Comparison of ENCODE assay signal across 17 cellular contexts in genomic region chr18:2662990-2663389, GRCh38. TPM values are rescaled to one million over a fixed set of nuclear protein-coding genes. Genes with fewer than 3 reads are reported as not detected.
DNase-seq lines count a peak whose midpoint lies in the region; ATAC-seq and TF ChIP-seq lines count a peak whose summit lies in the region.
"Had no signal": no experiment of that assay in that cellular context is flagged by ENCODE, and none has a peak within 500 bp of the region (broad histone marks: within the 10 kb centered on the region; RNA-seq: fewer than 3 reads in every experiment).

No MANE protein-coding gene starts in this region.

- H3K9me2 ChIP-seq in hepatocyte (replicated peaks; ENCODE audit: insufficient read depth) = no peaks in the 10 kb centered on the region
- no peaks in the 10 kb centered on the region for H3K9me2 ChIP-seq in PC-9 (ENCODE audit: insufficient read depth)

- H3K4me2 ChIP-seq in BLaER1 (0 out of 2 replicates have a peak overlapping the region, but pooled peaks have one; percentile 1), hepatocyte (no peak overlapping the region), PC-9 (no peak overlapping the region)

- H2AFZ ChIP-seq in hepatocyte = no peak overlapping the region
- no peak overlapping the region for H2AFZ ChIP-seq in PC-9

- no peaks in the 10 kb centered on the region for H3K27me3 ChIP-seq in BLaER1
- H3K27me3 ChIP-seq in CD8-positive, alpha-beta T cell (ENCODE audit: insufficient read depth, low read length) = no peaks in the 10 kb centered on the region
- no peaks in the 10 kb centered on the region for H3K27me3 ChIP-seq in hepatocyte
- H3K27me3 ChIP-seq in PC-9 (ENCODE audit: insufficient read depth, low read depth) = no peaks in the 10 kb centered on the region
- H3K27me3 ChIP-seq: adrenal gland, esophagus squamous epithelium, tibial nerve had no signal

- H3K27ac ChIP-seq in BLaER1 (no peak overlapping the region), hepatocyte (no peak overlapping the region), PC-9 (no peak overlapping the region)
- H3K27ac ChIP-seq in CD8-positive, alpha-beta T cell (ENCODE audit: low read depth, low read length) = no peak overlapping the region
- H3K27ac ChIP-seq: adrenal gland, esophagus squamous epithelium, tibial nerve had no signal

- BruUV-seq in PC-9 (replicated peaks; lab: Mats Ljungman, UMichigan) = no TSS peak

- H3K27me3 Mint-ChIP-seq in CD8-positive, alpha-beta T cell (ENCODE audit: low read depth) = no peaks in the 10 kb centered on the region
- H3K27me3 Mint-ChIP-seq in T-cell = no peaks in the 10 kb centered on the region
- peaks cover 0 to 4% (median 1%) of the 10 kb centered on the region in 3 donors for H3K27me3 Mint-ChIP-seq in immature natural killer cell (ENCODE audit: low read depth in 3 of 3)

- H3K9me3 Mint-ChIP-seq in CD8-positive, alpha-beta T cell = peaks cover 2% of the 10 kb centered on the region
- H3K9me3 Mint-ChIP-seq in T-cell = peaks cover 0 to 3% (median 0%) of the 10 kb centered on the region in 3 donors
- no peaks in the 10 kb centered on the region for H3K9me3 Mint-ChIP-seq in immature natural killer cell
- H3K9me3 Mint-ChIP-seq: nephron had no signal

- H3K4me1 ChIP-seq in BLaER1 (peaks cover 13% of the 10 kb centered on the region), hepatocyte (ENCODE audit: insufficient read depth) (peaks cover 10% of the 10 kb centered on the region), PC-9 (replicated peaks; ENCODE audit: insufficient read depth) (peaks cover 16% of the 10 kb centered on the region)
- H3K4me1 ChIP-seq in CD8-positive, alpha-beta T cell (ENCODE audit: insufficient read depth, low read length) = peaks cover 50% of the 10 kb centered on the region

- no peak overlapping the region for H3K9ac ChIP-seq in BLaER1

- H3K79me2 ChIP-seq in hepatocyte (peaks cover 93% of the 10 kb centered on the region), PC-9 (ENCODE audit: low read depth) (peaks cover 90% of the 10 kb centered on the region)

- peaks cover 74% of the 10 kb centered on the region for H3K4me1 Mint-ChIP-seq in CD8-positive, alpha-beta T cell (ENCODE audit: low read depth)
- H3K4me1 Mint-ChIP-seq in T-cell (peaks cover 72 to 82% (median 74%) of the 10 kb centered on the region in 3 donors), immature natural killer cell (peaks cover 69 to 84% of the 10 kb centered on the region in 2 donors)

- H3K9me3 ChIP-seq in BLaER1 (peaks cover 21% of the 10 kb centered on the region), hepatocyte (ENCODE audit: low read depth) (no peaks in the 10 kb centered on the region), PC-9 (ENCODE audit: insufficient read depth, low read depth) (no peaks in the 10 kb centered on the region)
- no peaks in the 10 kb centered on the region for H3K9me3 ChIP-seq in CD8-positive, alpha-beta T cell (ENCODE audit: low read length)
- H3K9me3 ChIP-seq: adrenal gland, esophagus squamous epithelium, tibial nerve had no signal

- no peak overlapping the region for H3K4me3 ChIP-seq in BLaER1
- no peak overlapping the region for H3K4me3 ChIP-seq in CD8-positive, alpha-beta T cell (ENCODE audit: low read depth, low read length)
- no peak overlapping the region for H3K4me3 ChIP-seq in hepatocyte
- no peak overlapping the region for H3K4me3 ChIP-seq in PC-9
- H3K4me3 ChIP-seq: adrenal gland, esophagus squamous epithelium, tibial nerve had no signal

- H3K4me3 Mint-ChIP-seq in CD8-positive, alpha-beta T cell = peak overlapping the region; percentile 62
- H3K4me3 Mint-ChIP-seq in T-cell (peak overlapping the region; percentile 40 to 66 (median 53)), immature natural killer cell (peak overlapping the region; percentile 8 to 69 (median 59))
- H3K4me3 Mint-ChIP-seq: nephron had no signal

- 96% methylated on average over 5 of the region's 5 CpGs for WGBS in hepatocyte (ENCODE audit: low lambda C conversion rate, missing lambda C conversion rate)

- no peak for DNase-seq in CD8-positive, alpha-beta T cell
- DNase-seq in T-cell = no peak
- DNase-seq in immature natural killer cell = no peak
- DNase-seq in pons (ENCODE audit: low spot score) = no peak
- DNase-seq in NCI-H146 (lab: John Stamatoyannopoulos, UW) = no peak
- no peak for DNase-seq in hepatocyte (ENCODE audit: low spot score)
- DNase-seq in PC-9 = no peak
- DNase-seq: activated CD4-positive, CD25-positive, alpha-beta regulatory T cell; adrenal gland; DMS 273 treated with DMSO at 0.1 percent for 48 hours; esophagus squamous epithelium; mammary epithelial cell; NCI-H446 had no signal

- CTCF ChIA-PET in CD8-positive, alpha-beta T cell (lab: Charles Lee) = interaction anchor here (0.9 kb wide), 1 partner anchor 466 kb away, joined by 3 read pairs; no protein-coding TSS in a partner anchor
- CTCF ChIA-PET in T-cell (lab: Charles Lee) = interaction anchor here in 1 of 2 donors (1.2 kb wide), 1 partner anchor 26 kb away, joined by 3 read pairs; no protein-coding TSS in a partner anchor
- CTCF ChIA-PET in PC-9 (lab: Charles Lee) = no interaction called here

- H3K27ac Mint-ChIP-seq in CD8-positive, alpha-beta T cell = peak overlapping the region; percentile 49
- peak overlapping the region; percentile 63 to 85 for H3K27ac Mint-ChIP-seq in T-cell
- H3K27ac Mint-ChIP-seq in immature natural killer cell = peak overlapping the region; percentile 3 to 84 (median 64)
- H3K27ac Mint-ChIP-seq: nephron had no signal

- H4K20me1 ChIP-seq in BLaER1 = peaks cover 93% of the 10 kb centered on the region
- peaks cover 58% of the 10 kb centered on the region for H4K20me1 ChIP-seq in hepatocyte (ENCODE audit: insufficient read depth, poor library complexity, severe bottlenecking)
- H4K20me1 ChIP-seq in PC-9 (ENCODE audit: insufficient read depth) = peaks cover 59% of the 10 kb centered on the region

- intact Hi-C loops in CD8-positive, alpha-beta T cell (cut with DNase I, micrococcal nuclease) = no loop called here
- intact Hi-C loops in PC-9 (cut with micrococcal nuclease; ENCODE audit: unreplicated experiment) = no loop called here

- peaks cover 7% of the 10 kb centered on the region; the same call in 1 of the 2 replicates for H3F3A ChIP-seq in PC-9 (ENCODE audit: insufficient read depth, low read depth)

- ATAC-seq in CD8-positive, alpha-beta T cell = peak; percentile 30
- ATAC-seq in T-cell (replicated peaks in 1 of 4) = peak in 2 of 4 experiments; percentile 32 to 43
- ATAC-seq: HCT116 had no signal

- H3K36me3 ChIP-seq in BLaER1 (peaks cover 50% of the 10 kb centered on the region), hepatocyte (replicated peaks; ENCODE audit: insufficient read depth, low read depth) (no peaks in the 10 kb centered on the region), PC-9 (ENCODE audit: low read depth) (peaks cover 11% of the 10 kb centered on the region)
- peaks cover 10% of the 10 kb centered on the region for H3K36me3 ChIP-seq in CD8-positive, alpha-beta T cell (ENCODE audit: insufficient read depth, low read length)

- POLR2A ChIA-PET in CD8-positive, alpha-beta T cell (lab: Charles Lee) = no interaction called here
- POLR2A ChIA-PET in T-cell (lab: Charles Lee) = interaction anchor here in 1 of 2 donors (0.6 kb wide), 1 partner anchor 32 kb away, joined by 3 read pairs; no protein-coding TSS in a partner anchor
- POLR2A ChIA-PET in PC-9 (lab: Charles Lee; ENCODE audit: unreplicated experiment) = interaction anchor here (0.6 kb wide), 1 partner anchor 65 kb away, joined by 5 read pairs; no protein-coding TSS in a partner anchor

- peaks cover 57% of the 10 kb centered on the region for H3K36me3 Mint-ChIP-seq in CD8-positive, alpha-beta T cell
- H3K36me3 Mint-ChIP-seq in T-cell = peaks cover 53% of the 10 kb centered on the region
- H3K36me3 Mint-ChIP-seq in immature natural killer cell = peaks cover 5 to 10% (median 9%) of the 10 kb centered on the region in 3 donors

- no peak for TF ChIP-seq CTCF in CD8-positive, alpha-beta T cell (IDR thresholded peaks at IDR 0.05)
- TF ChIP-seq CTCF in hepatocyte (IDR thresholded peaks at IDR 0.05; ENCODE audit: poor library complexity) (no peak), PC-9 (conservative IDR thresholded peaks at IDR 0.05) (no peak)

RNA-seq across cellular contexts. Expression of gene SMCHD1, which starts 7.5 kb away (rescaled TPM):
- total RNA-seq in CD8-positive, alpha-beta T cell = 100 to 1,000 TPM; 305 to 306 TPM
- total RNA-seq in T-cell (100 to 1,000 TPM; 179 to 423 (median 206) TPM), hepatocyte (48.9 and 63.9 TPM in 2 replicates), PC-9 (2021) (44.9 and 73.7 TPM in 2 replicates)
- polyA plus RNA-seq in immature natural killer cell (10 to 100 TPM; 13.9 to 31.0 (median 17.8) TPM), hepatocyte (13.0 and 15.7 TPM in 2 replicates)
